In genomic region chr14:102736956-102737355, GRCh38 we compare ENCODE assay signal across 2 cellular contexts.
TF ChIP-seq lines count a peak whose summit lies in the region.

No MANE protein-coding gene starts in this region.

TF ChIP-seq in K562, 482 proteins besides CTCF, POLR2A, EP300 and RAD21:
- TF ChIP-seq KAT7 (CRISPR knock-in tag; IDR thresholded peaks at IDR 0.05; ENCODE audit: borderline replicate concordance) (no peak), ZNF3 (CRISPR knock-in tag; IDR thresholded peaks at IDR 0.05) (no peak), NRF1 (conservative IDR thresholded peaks at IDR 0.05 in 1 of 2, IDR thresholded peaks at IDR 0.05 in 1 of 2) (no peak), TCF3 (CRISPR knock-in tag; IDR thresholded peaks at IDR 0.05) (no peak), HEY1 (CRISPR knock-in tag; IDR thresholded peaks at IDR 0.05; ENCODE audit: borderline replicate concordance) (no peak), ZFP36 (IDR thresholded peaks at IDR 0.05; ENCODE audit: low read depth, low read length, partially characterized antibody) (no peak), ADNP (tag; IDR thresholded peaks at IDR 0.05) (no peak), SRSF3 (IDR thresholded peaks at IDR 0.05; ENCODE audit: insufficient read depth, low read length) (no peak), SRSF9 (IDR thresholded peaks at IDR 0.05; ENCODE audit: borderline replicate concordance, low read depth, low read length) (no peak), MCM2 (IDR thresholded peaks at IDR 0.05; ENCODE audit: low read depth) (no peak), ATF7 (IDR thresholded peaks at IDR 0.05) (no peak), SMAD2 (IDR thresholded peaks at IDR 0.05; ENCODE audit: low read depth, low read length) (no peak)
- TF ChIP-seq, protein P1, sequence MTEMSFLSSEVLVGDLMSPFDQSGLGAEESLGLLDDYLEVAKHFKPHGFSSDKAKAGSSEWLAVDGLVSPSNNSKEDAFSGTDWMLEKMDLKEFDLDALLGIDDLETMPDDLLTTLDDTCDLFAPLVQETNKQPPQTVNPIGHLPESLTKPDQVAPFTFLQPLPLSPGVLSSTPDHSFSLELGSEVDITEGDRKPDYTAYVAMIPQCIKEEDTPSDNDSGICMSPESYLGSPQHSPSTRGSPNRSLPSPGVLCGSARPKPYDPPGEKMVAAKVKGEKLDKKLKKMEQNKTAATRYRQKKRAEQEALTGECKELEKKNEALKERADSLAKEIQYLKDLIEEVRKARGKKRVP (CRISPR knock-in tag; IDR thresholded peaks at IDR 0.05), result no peak
- TF ChIP-seq, protein P2, sequence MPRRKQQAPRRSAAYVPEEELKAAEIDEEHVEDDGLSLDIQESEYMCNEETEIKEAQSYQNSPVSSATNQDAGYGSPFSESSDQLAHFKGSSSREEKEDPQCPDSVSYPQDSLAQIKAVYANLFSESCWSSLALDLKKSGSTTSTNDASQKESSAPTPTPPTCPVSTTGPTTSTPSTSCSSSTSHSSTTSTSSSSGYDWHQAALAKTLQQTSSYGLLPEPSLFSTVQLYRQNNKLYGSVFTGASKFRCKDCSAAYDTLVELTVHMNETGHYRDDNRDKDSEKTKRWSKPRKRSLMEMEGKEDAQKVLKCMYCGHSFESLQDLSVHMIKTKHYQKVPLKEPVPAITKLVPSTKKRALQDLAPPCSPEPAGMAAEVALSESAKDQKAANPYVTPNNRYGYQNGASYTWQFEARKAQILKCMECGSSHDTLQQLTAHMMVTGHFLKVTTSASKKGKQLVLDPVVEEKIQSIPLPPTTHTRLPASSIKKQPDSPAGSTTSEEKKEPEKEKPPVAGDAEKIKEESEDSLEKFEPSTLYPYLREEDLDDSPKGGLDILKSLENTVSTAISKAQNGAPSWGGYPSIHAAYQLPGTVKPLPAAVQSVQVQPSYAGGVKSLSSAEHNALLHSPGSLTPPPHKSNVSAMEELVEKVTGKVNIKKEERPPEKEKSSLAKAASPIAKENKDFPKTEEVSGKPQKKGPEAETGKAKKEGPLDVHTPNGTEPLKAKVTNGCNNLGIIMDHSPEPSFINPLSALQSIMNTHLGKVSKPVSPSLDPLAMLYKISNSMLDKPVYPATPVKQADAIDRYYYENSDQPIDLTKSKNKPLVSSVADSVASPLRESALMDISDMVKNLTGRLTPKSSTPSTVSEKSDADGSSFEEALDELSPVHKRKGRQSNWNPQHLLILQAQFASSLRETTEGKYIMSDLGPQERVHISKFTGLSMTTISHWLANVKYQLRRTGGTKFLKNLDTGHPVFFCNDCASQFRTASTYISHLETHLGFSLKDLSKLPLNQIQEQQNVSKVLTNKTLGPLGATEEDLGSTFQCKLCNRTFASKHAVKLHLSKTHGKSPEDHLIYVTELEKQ (CRISPR knock-in tag; IDR thresholded peaks at IDR 0.05), result no peak

TF ChIP-seq in H1, 55 proteins besides CTCF, POLR2A, EP300 and RAD21:
- no peak for TF ChIP-seq BRCA1 (IDR thresholded peaks at IDR 0.05; ENCODE audit: low read depth, low read length)
- 0 out of 2 replicates have a peak, but pooled peaks have one; percentile 6 for TF ChIP-seq POLR2AphosphoS5 (IDR thresholded peaks at IDR 0.05; ENCODE audit: low read depth, low read length)
